In the genomic region with DNA sequence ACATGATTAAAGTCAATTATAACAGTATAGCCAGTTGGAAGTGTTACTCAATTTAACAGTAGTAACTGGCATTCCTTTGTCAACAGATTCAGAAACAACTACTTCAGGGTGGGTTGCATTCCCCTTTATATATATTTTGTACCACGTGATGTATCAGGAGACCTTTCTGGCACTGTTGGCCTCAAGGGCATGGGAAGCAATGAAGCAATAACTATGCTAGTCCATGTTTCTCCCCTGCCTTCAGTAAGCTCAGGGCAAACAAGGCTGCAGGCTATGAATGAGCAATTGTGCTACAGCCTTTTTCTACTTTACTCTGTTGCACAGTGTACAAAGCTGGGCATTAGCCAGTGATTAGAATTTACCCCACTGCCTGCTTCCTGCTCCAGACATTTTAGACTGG, we compare ENCODE assay signal across 17 cellular contexts.
DNase-seq lines count a peak whose midpoint lies in the region; ATAC-seq and TF ChIP-seq lines count a peak whose summit lies in the region.
"Had no signal": no experiment of that assay in that cellular context is flagged by ENCODE, and none has a peak within 500 bp of the region (broad histone marks: within the 10 kb centered on the region; RNA-seq: fewer than 3 reads in every experiment).

No MANE protein-coding gene starts in this region.

- peaks cover 37% of the 10 kb centered on the region for H3K4me1 Mint-ChIP-seq in glutamatergic neuron (ENCODE audit: low read depth, unreplicated experiment)

- H3K36me3 Mint-ChIP-seq in glutamatergic neuron (ENCODE audit: unreplicated experiment): no peaks in the 10 kb centered on the region

- no peak for TF ChIP-seq CTCF in glutamatergic neuron (IDR thresholded peaks at IDR 0.05; ENCODE audit: partially characterized antibody, unreplicated experiment)

- no peaks in the 10 kb centered on the region for H3K27me3 Mint-ChIP-seq in glutamatergic neuron (ENCODE audit: unreplicated experiment)

- peak; percentile 8 for DNase-seq in COLO829 (ENCODE audit: low spot score)
- DNase-seq in HuH-7.5 (ENCODE audit: low spot score): peak; percentile 10
- no peak for DNase-seq in glutamatergic neuron
- DNase-seq in pons (ENCODE audit: low spot score): peak; percentile 46
- DNase-seq in COLO668 (lab: John Stamatoyannopoulos, UW; ENCODE audit: unreplicated experiment): no peak
- no peak for DNase-seq in stimulated activated naive CD8-positive, alpha-beta T cell treated with anti-CD3 and anti-CD28 coated beads, Interleukin-15, Interleukin-2, amounts not matched to agents 100 U/mL and 50 U/mL, for 24 hours
- DNase-seq: IMR-90, MM.1S, NCI-H1048, NCI-H187 treated with DMSO at 0.1 percent for 48 hours, NCI-H2107, NCI-H524, PC-9, SJCRH30 had no signal

- peaks cover 8% of the 10 kb centered on the region for H3K9me3 Mint-ChIP-seq in glutamatergic neuron (ENCODE audit: unreplicated experiment)

- H3K4me3 Mint-ChIP-seq in glutamatergic neuron (ENCODE audit: unreplicated experiment): peak overlapping the region; percentile 27

- ATAC-seq in HG03196 (IDR thresholded peaks at IDR 0.05; ENCODE audit: unreplicated experiment) (no peak), GM19467 (IDR thresholded peaks at IDR 0.05; ENCODE audit: unreplicated experiment) (no peak)
- no peak for ATAC-seq in stimulated activated naive CD8-positive, alpha-beta T cell treated with anti-CD3 and anti-CD28 coated beads, Interleukin-15, Interleukin-2, amounts not matched to agents 100 U/mL and 50 U/mL, for 24 hours
- ATAC-seq: Right ventricle myocardium inferior had no signal

- no peak overlapping the region for H3K27ac Mint-ChIP-seq in glutamatergic neuron (ENCODE audit: unreplicated experiment)

Comparison
In these comparisons a context has a peak if more than half of its experiments do, and no peak if none do; other contexts are left out.
1. DNase-seq: peak in COLO829 (single experiment), HuH-7.5 (single experiment) and pons (single experiment); none in glutamatergic neuron (single experiment), COLO668 (single experiment) and stimulated activated naive CD8-positive, alpha-beta T cell treated with anti-CD3 and anti-CD28 coated beads, Interleukin-15, Interleukin-2, amounts not matched to agents 100 U/mL and 50 U/mL, for 24 hours (single experiment).